ENCODE assay signal across 23 cellular contexts in genomic region chr5:148759101-148759500, GRCh38.
"Had no signal": no experiment of that assay in that cellular context is flagged by ENCODE, and none has a peak within 500 bp of the region (broad histone marks: within the 10 kb centered on the region; RNA-seq: fewer than 3 reads in every experiment).

No MANE protein-coding gene starts in this region.

- DNase-seq: activated CD4-positive, alpha-beta T cell treated with anti-CD3 and anti-CD28 coated beads for 4 hours; activated CD8-positive, alpha-beta memory T cell treated with anti-CD3 and anti-CD28 coated beads, Interleukin-2, amount 50 U/mL, for 4 hours; activated CD8-positive, alpha-beta T cell treated with anti-CD3 and anti-CD28 coated beads for 36 hours; activated naive CD4-positive, alpha-beta T cell treated with anti-CD3 and anti-CD28 coated beads, Interleukin-2, amount 50 U/mL, for 16 hours; activated naive CD8-positive, alpha-beta T cell treated with anti-CD3 and anti-CD28 coated beads, Interleukin-2, amount 10 ng/mL, durations not matched to agents 7 days and 5 days; adrenal gland; anterior cingulate cortex; cerebellar nuclear complex; Kasumi-1; NCI-H1105; NCI-H1436; NCI-H1694 treated with DMSO at 0.1 percent for 48 hours; NCI-H2081; NCI-H2227 treated with DMSO at 0.1 percent for 48 hours; NCI-H446 treated with DMSO at 0.1 percent for 48 hours; NCI-H526; NCI-H82; Peyer's patch; Right ventricle myocardium superior; T-helper 1 cell; WERI-Rb-1 had no signal

- H3K36me3 ChIP-seq: adrenal gland, Peyer's patch, WERI-Rb-1 had no signal

- H3K9me3 ChIP-seq: Peyer's patch had no signal

- H3K4me1 ChIP-seq: adrenal gland, Peyer's patch had no signal

- H3K4me3 ChIP-seq: adrenal gland, K562, Peyer's patch had no signal

- ATAC-seq: activated CD8-positive, alpha-beta T cell treated with anti-CD3 and anti-CD28 coated beads for 36 hours; K562 had no signal

- H3K4me3 Mint-ChIP-seq: activated CD8-positive, alpha-beta T cell treated with anti-CD3 and anti-CD28 coated beads for 36 hours; activated naive CD8-positive, alpha-beta T cell treated with anti-CD3 and anti-CD28 coated beads, Interleukin-2, amount 10 ng/mL, durations not matched to agents 7 days and 5 days had no signal

- H3K36me3 Mint-ChIP-seq: activated naive CD8-positive, alpha-beta T cell treated with anti-CD3 and anti-CD28 coated beads, Interleukin-2, amount 10 ng/mL, durations not matched to agents 7 days and 5 days had no signal

- H3K27ac ChIP-seq: Peyer's patch, RWPE1, WERI-Rb-1 had no signal

- H3K27me3 ChIP-seq: adrenal gland, Peyer's patch had no signal
